2 cellular contexts compared by ENCODE assay signal in genomic region chr9:33022303-33022702, GRCh38.
TF ChIP-seq lines count a peak whose summit lies in the region.

No MANE protein-coding gene starts in this region.

TF ChIP-seq in IMR-90, 13 proteins besides CTCF, POLR2A, EP300 and RAD21:
- TF ChIP-seq MAFK (IDR thresholded peaks at IDR 0.05; ENCODE audit: low read depth, low read length) = peak; percentile 95
- TF ChIP-seq MAZ (IDR thresholded peaks at IDR 0.05; ENCODE audit: borderline replicate concordance, low read depth, low read length) = no peak
TF ChIP-seq in IMR-90: peak in this region for 1.

TF ChIP-seq in K562, 482 proteins besides CTCF, POLR2A, EP300 and RAD21:
- TF ChIP-seq, protein P1, sequence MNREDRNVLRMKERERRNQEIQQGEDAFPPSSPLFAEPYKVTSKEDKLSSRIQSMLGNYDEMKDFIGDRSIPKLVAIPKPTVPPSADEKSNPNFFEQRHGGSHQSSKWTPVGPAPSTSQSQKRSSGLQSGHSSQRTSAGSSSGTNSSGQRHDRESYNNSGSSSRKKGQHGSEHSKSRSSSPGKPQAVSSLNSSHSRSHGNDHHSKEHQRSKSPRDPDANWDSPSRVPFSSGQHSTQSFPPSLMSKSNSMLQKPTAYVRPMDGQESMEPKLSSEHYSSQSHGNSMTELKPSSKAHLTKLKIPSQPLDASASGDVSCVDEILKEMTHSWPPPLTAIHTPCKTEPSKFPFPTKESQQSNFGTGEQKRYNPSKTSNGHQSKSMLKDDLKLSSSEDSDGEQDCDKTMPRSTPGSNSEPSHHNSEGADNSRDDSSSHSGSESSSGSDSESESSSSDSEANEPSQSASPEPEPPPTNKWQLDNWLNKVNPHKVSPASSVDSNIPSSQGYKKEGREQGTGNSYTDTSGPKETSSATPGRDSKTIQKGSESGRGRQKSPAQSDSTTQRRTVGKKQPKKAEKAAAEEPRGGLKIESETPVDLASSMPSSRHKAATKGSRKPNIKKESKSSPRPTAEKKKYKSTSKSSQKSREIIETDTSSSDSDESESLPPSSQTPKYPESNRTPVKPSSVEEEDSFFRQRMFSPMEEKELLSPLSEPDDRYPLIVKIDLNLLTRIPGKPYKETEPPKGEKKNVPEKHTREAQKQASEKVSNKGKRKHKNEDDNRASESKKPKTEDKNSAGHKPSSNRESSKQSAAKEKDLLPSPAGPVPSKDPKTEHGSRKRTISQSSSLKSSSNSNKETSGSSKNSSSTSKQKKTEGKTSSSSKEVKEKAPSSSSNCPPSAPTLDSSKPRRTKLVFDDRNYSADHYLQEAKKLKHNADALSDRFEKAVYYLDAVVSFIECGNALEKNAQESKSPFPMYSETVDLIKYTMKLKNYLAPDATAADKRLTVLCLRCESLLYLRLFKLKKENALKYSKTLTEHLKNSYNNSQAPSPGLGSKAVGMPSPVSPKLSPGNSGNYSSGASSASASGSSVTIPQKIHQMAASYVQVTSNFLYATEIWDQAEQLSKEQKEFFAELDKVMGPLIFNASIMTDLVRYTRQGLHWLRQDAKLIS (CRISPR knock-in tag; IDR thresholded peaks at IDR 0.05) = no peak
- TF ChIP-seq C11orf30 (IDR thresholded peaks at IDR 0.05; ENCODE audit: low read depth) = peak; percentile 94
- TF ChIP-seq ETV5 (CRISPR knock-in tag; IDR thresholded peaks at IDR 0.05; ENCODE audit: low read depth) = no peak
- TF ChIP-seq, protein P2, sequence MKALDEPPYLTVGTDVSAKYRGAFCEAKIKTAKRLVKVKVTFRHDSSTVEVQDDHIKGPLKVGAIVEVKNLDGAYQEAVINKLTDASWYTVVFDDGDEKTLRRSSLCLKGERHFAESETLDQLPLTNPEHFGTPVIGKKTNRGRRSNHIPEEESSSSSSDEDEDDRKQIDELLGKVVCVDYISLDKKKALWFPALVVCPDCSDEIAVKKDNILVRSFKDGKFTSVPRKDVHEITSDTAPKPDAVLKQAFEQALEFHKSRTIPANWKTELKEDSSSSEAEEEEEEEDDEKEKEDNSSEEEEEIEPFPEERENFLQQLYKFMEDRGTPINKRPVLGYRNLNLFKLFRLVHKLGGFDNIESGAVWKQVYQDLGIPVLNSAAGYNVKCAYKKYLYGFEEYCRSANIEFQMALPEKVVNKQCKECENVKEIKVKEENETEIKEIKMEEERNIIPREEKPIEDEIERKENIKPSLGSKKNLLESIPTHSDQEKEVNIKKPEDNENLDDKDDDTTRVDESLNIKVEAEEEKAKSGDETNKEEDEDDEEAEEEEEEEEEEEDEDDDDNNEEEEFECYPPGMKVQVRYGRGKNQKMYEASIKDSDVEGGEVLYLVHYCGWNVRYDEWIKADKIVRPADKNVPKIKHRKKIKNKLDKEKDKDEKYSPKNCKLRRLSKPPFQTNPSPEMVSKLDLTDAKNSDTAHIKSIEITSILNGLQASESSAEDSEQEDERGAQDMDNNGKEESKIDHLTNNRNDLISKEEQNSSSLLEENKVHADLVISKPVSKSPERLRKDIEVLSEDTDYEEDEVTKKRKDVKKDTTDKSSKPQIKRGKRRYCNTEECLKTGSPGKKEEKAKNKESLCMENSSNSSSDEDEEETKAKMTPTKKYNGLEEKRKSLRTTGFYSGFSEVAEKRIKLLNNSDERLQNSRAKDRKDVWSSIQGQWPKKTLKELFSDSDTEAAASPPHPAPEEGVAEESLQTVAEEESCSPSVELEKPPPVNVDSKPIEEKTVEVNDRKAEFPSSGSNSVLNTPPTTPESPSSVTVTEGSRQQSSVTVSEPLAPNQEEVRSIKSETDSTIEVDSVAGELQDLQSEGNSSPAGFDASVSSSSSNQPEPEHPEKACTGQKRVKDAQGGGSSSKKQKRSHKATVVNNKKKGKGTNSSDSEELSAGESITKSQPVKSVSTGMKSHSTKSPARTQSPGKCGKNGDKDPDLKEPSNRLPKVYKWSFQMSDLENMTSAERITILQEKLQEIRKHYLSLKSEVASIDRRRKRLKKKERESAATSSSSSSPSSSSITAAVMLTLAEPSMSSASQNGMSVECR (CRISPR knock-in tag; IDR thresholded peaks at IDR 0.05) = no peak
- TF ChIP-seq ILK (tag; IDR thresholded peaks at IDR 0.05; ENCODE audit: borderline replicate concordance, low read depth) = no peak
- no peak for TF ChIP-seq CCNT2 (IDR thresholded peaks at IDR 0.05; ENCODE audit: borderline replicate concordance, extremely low read depth, insufficient read length, low read depth, low read length)
- peak; percentile 94 for TF ChIP-seq MAFF (IDR thresholded peaks at IDR 0.05; ENCODE audit: low read length)
- no peak for TF ChIP-seq POLR3G (IDR thresholded peaks at IDR 0.05; ENCODE audit: extremely low read depth, insufficient read length, insufficient replicate concordance)
- no peak for TF ChIP-seq HDAC6 (IDR thresholded peaks at IDR 0.05; ENCODE audit: low read depth, low read length)
- TF ChIP-seq ZNF316 (IDR thresholded peaks at IDR 0.05) = peak; percentile 97
- TF ChIP-seq TEAD4 (IDR thresholded peaks at IDR 0.05; ENCODE audit: low read length) = no peak
- no peak for TF ChIP-seq TEAD4 (CRISPR knock-in tag; IDR thresholded peaks at IDR 0.05; ENCODE audit: borderline replicate concordance)
- TF ChIP-seq MAFG (tag; conservative IDR thresholded peaks at IDR 0.05) = peak; percentile 92
- no peak for TF ChIP-seq TAF7 (tag; IDR thresholded peaks at IDR 0.05)
- TF ChIP-seq ZNF282 (CRISPR knock-in tag; IDR thresholded peaks at IDR 0.05) = no peak
- peak; percentile 92 for TF ChIP-seq MAFK (IDR thresholded peaks at IDR 0.05; ENCODE audit: low read length)
